Comparison of ENCODE assay signal across 2 cellular contexts in genomic region chr10:73232887-73233286, GRCh38.
TF ChIP-seq lines count a peak whose summit lies in the region.

No MANE protein-coding gene starts in this region.

TF ChIP-seq in HepG2, 621 proteins besides CTCF, POLR2A, EP300 and RAD21:
- TF ChIP-seq, protein P1, sequence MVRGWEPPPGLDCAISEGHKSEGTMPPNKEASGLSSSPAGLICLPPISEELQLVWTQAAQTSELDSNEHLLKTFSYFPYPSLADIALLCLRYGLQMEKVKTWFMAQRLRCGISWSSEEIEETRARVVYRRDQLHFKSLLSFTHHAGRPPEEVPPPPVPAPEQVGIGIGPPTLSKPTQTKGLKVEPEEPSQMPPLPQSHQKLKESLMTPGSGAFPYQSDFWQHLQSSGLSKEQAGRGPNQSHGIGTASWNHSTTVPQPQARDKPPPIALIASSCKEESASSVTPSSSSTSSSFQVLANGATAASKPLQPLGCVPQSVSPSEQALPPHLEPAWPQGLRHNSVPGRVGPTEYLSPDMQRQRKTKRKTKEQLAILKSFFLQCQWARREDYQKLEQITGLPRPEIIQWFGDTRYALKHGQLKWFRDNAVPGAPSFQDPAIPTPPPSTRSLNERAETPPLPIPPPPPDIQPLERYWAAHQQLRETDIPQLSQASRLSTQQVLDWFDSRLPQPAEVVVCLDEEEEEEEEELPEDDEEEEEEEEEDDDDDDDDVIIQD (CRISPR knock-in tag; IDR thresholded peaks at IDR 0.05; ENCODE audit: low read depth) = no peak
- TF ChIP-seq KLF16 (CRISPR knock-in tag; IDR thresholded peaks at IDR 0.05) = no peak
- TF ChIP-seq HDAC2 (CRISPR knock-in tag; IDR thresholded peaks at IDR 0.05) = no peak
- TF ChIP-seq STAG1 (CRISPR knock-in tag; IDR thresholded peaks at IDR 0.05) = peak; percentile 47
- peak; percentile 31; the same call in 1 of the 2 replicates for TF ChIP-seq SMC3 (IDR thresholded peaks at IDR 0.05; ENCODE audit: low read length)

TF ChIP-seq in H1, 55 proteins besides CTCF, POLR2A, EP300 and RAD21:
- TF ChIP-seq CREB1 (IDR thresholded peaks at IDR 0.05) (no peak), BACH1 (IDR thresholded peaks at IDR 0.05; ENCODE audit: low read length) (no peak), CTBP2 (IDR thresholded peaks at IDR 0.05; ENCODE audit: borderline replicate concordance, insufficient read depth, insufficient read length, low read length) (no peak), ZNF274 (IDR thresholded peaks at IDR 0.05; ENCODE audit: borderline replicate concordance, extremely low read depth, low read length) (no peak), SP4 (IDR thresholded peaks at IDR 0.05; ENCODE audit: low read length) (no peak), CBX8 (IDR thresholded peaks at IDR 0.05; ENCODE audit: borderline replicate concordance, low read depth, low read length) (no peak), GTF2F1 (IDR thresholded peaks at IDR 0.05; ENCODE audit: borderline replicate concordance, low read depth, low read length) (no peak)
TF ChIP-seq in H1: peak in this region for 0.
